22 cellular contexts compared by ENCODE assay signal in the genomic region with DNA sequence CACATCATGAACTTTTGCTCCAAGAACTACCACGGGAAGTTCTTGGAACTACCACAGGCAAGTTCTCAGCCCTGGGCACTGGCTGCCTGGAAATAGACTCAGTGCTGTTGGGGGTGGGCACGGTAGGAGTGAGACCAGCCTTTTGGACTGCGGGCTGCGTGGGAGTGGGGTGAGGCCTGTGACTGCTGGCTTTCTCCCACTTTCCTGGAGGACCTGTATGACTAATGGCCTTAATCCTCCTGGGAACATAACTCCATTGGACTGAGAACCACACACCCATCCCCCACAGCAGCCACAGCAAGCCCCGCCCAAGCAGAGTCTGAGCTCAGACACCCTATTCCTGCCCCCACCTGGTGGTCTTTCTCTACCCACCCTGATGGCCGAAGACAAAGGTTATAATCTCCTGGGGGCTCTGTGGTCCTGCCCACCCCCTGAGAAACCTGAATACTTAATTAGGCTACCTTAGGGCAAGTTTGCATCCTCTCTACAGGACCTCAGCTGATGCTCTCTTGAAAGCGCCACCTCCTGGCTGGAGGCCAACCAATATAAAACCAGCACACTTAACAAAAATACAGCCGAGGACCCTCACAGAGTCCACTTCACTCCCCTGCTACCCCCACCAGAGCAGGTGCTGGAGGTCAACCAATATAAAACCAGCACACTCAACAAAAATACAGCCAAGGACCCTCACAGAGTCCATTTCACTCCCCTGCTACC.
A peak's percentile ranks its signal among the peaks of the same experiment; 100 is the strongest.
DNase-seq lines count a peak whose midpoint lies in the region; ATAC-seq and TF ChIP-seq lines count a peak whose summit lies in the region.
"Had no signal": no experiment of that assay in that cellular context is flagged by ENCODE, and none has a peak within 500 bp of the region (broad histone marks: within the 10 kb centered on the region; RNA-seq: fewer than 3 reads in every experiment).

No MANE protein-coding gene starts in this region.

- H3K4me3 Mint-ChIP-seq in activated B cell treated with CpG ODN at 0.5 μM for 24 hours, result no peak overlapping the region
- H3K4me3 Mint-ChIP-seq: activated naive CD4-positive, alpha-beta T cell treated with anti-CD3 and anti-CD28 coated beads, Interleukin-2, amount 50 U/mL, for 24 hours; activated T-cell treated with anti-CD3 and anti-CD28 coated beads, Interleukin-2, amount 50 U/mL, for 4 hours; naive thymus-derived CD8-positive, alpha-beta T cell; stimulated activated naive CD8-positive, alpha-beta T cell treated with anti-CD3 and anti-CD28 coated beads, Interleukin-15, Interleukin-2, amounts not matched to agents 100 ng/mL and 50 ng/mL, for 24 hours had no signal

- CTCF ChIA-PET in activated B cell treated with CpG ODN at 0.5 μM for 24 hours (lab: Charles Lee), result interaction anchor here (1.5 kb wide), 1 partner anchor 317 kb away, joined by 4 read pairs; no protein-coding TSS in a partner anchor

- no peak for TF ChIP-seq POLR2A in sigmoid colon (IDR thresholded peaks at IDR 0.05)

- H3K36me3 Mint-ChIP-seq in activated B cell treated with CpG ODN at 0.5 μM for 24 hours (ENCODE audit: low read depth), result no peaks in the 10 kb centered on the region
- H3K36me3 Mint-ChIP-seq: activated naive CD4-positive, alpha-beta T cell treated with anti-CD3 and anti-CD28 coated beads, Interleukin-2, amount 50 U/mL, for 24 hours; naive thymus-derived CD8-positive, alpha-beta T cell had no signal

- H3K4me1 ChIP-seq in sigmoid colon, result no peaks in the 10 kb centered on the region
- H3K4me1 ChIP-seq: HAP-1 had no signal

- no peaks in the 10 kb centered on the region for H3K9me3 Mint-ChIP-seq in activated B cell treated with CpG ODN at 0.5 μM for 24 hours
- H3K9me3 Mint-ChIP-seq: activated naive CD4-positive, alpha-beta T cell treated with anti-CD3 and anti-CD28 coated beads, Interleukin-2, amount 50 U/mL, for 24 hours; activated T-cell treated with anti-CD3 and anti-CD28 coated beads, Interleukin-2, amount 50 U/mL, for 4 hours; stimulated activated naive CD8-positive, alpha-beta T cell treated with anti-CD3 and anti-CD28 coated beads, Interleukin-15, Interleukin-2, amounts not matched to agents 100 ng/mL and 50 ng/mL, for 24 hours had no signal

- TF ChIP-seq EP300 in sigmoid colon (IDR thresholded peaks at IDR 0.05), result no peak

- H3K27me3 Mint-ChIP-seq in activated B cell treated with CpG ODN at 0.5 μM for 24 hours, result peaks cover 48% of the 10 kb centered on the region

- H3K27ac Mint-ChIP-seq in activated B cell treated with CpG ODN at 0.5 μM for 24 hours, result no peak overlapping the region
- H3K27ac Mint-ChIP-seq: activated naive CD4-positive, alpha-beta T cell treated with anti-CD3 and anti-CD28 coated beads, Interleukin-2, amount 50 U/mL, for 24 hours; naive thymus-derived CD8-positive, alpha-beta T cell; progenitor cell of endocrine pancreas; stimulated activated naive CD8-positive, alpha-beta T cell treated with anti-CD3 and anti-CD28 coated beads, Interleukin-15, Interleukin-2, amounts not matched to agents 100 ng/mL and 50 ng/mL, for 24 hours had no signal

- no peaks in the 10 kb centered on the region for H3K4me1 Mint-ChIP-seq in activated B cell treated with CpG ODN at 0.5 μM for 24 hours

- TF ChIP-seq CTCF in activated B cell treated with CpG ODN at 0.5 μM for 24 hours (IDR thresholded peaks at IDR 0.05), result no peak
- TF ChIP-seq CTCF in sigmoid colon (IDR thresholded peaks at IDR 0.05), result no peak

- H3K9me3 ChIP-seq in sigmoid colon, result no peaks in the 10 kb centered on the region
- H3K9me3 ChIP-seq: HAP-1 had no signal

- peak; percentile 58 for DNase-seq in Daoy (ENCODE audit: low read depth)
- peak; percentile 8 for DNase-seq in Jurkat, Clone E6-1 (ENCODE audit: low read depth, low spot score)
- peak; percentile 5 for DNase-seq in activated B cell treated with CpG ODN at 0.5 μM for 24 hours
- DNase-seq in sigmoid colon, result peak; percentile 37
- DNase-seq in iPS-NIHi7 (ENCODE audit: extremely low spot score), result no peak
- no peak for DNase-seq in amniotic stem cell (lab: John Stamatoyannopoulos, UW)
- no peak for DNase-seq in activated CD4-positive, CD25-positive, alpha-beta regulatory T cell treated with anti-CD3 and anti-CD28 coated beads, Interleukin-2, amount 50 U/mL, for 72 hours
- DNase-seq: activated CD4-positive, CD25-positive, alpha-beta regulatory T cell; activated T-cell treated with anti-CD3 and anti-CD28 coated beads, Interleukin-2, amount 50 U/mL, for 4 hours; AML-193; COR-L47; DMS79 treated with DMSO at 0.1 percent for 48 hours; naive thymus-derived CD8-positive, alpha-beta T cell; NCI-H1694 treated with DMSO at 0.1 percent for 48 hours; NCI-H82; stimulated activated CD4-positive, alpha-beta T cell treated with anti-CD3 and anti-CD28 coated beads, Interleukin-4, amount 100 ng/mL, for 24 hours; trophoblast cell had no signal

- H3K4me3 ChIP-seq in Jurkat, Clone E6-1 (ENCODE audit: low read length), result no peak overlapping the region
- H3K4me3 ChIP-seq in sigmoid colon, result no peak overlapping the region
- H3K4me3 ChIP-seq: HAP-1, SK-N-MC had no signal

- POLR2A ChIA-PET in activated B cell treated with CpG ODN at 0.5 μM for 24 hours (lab: Charles Lee), result no interaction called here

- H3K27ac ChIP-seq in sigmoid colon, result no peak overlapping the region
- H3K27ac ChIP-seq: SK-N-MC had no signal

- H3K27me3 ChIP-seq in sigmoid colon, result peaks cover 0 to 19% (median 0%) of the 10 kb centered on the region in 3 donors

- intact Hi-C loops in activated B cell treated with CpG ODN at 0.5 μM for 24 hours (cut with micrococcal nuclease) (no loop called here), sigmoid colon (cut with DNase I) (no loop called here)

- ATAC-seq in activated B cell treated with CpG ODN at 0.5 μM for 24 hours (ENCODE audit: low read depth), result no peak
- ATAC-seq: activated T-cell treated with anti-CD3 and anti-CD28 coated beads, Interleukin-2, amount 50 U/mL, for 4 hours; naive thymus-derived CD8-positive, alpha-beta T cell had no signal

- H3K36me3 ChIP-seq in sigmoid colon, result no peaks in the 10 kb centered on the region
- H3K36me3 ChIP-seq: HAP-1 had no signal

- WGBS in sigmoid colon, 2 donors, result 85 to 95% methylated on average over 8 of the region's 8 CpGs

Comparison
In these comparisons a context has a peak if more than half of its experiments do, and no peak if none do; other contexts are left out.
1. DNase-seq: peak in Daoy (single experiment), Jurkat, Clone E6-1 (single experiment), activated B cell treated with CpG ODN at 0.5 μM for 24 hours (single experiment) and sigmoid colon (single experiment); none in iPS-NIHi7 (single experiment), amniotic stem cell (single experiment) and activated CD4-positive, CD25-positive, alpha-beta regulatory T cell treated with anti-CD3 and anti-CD28 coated beads, Interleukin-2, amount 50 U/mL, for 72 hours (single experiment).